In the genomic region with DNA sequence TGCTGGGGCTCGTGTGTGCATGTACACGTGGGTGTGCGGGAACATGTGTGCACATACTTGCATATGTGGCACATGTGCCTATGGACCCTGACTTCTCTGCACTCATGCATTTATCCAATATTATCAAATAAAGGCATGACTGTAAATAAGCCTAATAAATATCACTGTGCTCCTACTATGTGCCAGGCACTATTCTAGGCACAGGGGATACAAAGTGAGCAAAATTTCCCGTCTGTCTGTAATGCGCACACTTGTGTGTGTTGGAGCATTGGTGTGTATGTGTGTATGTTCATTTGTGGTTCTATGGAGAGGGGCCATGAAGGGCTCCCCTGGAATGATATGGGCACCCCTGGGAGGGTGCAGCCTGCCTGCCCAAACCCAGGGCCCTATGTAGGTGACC, we compare ENCODE assay signal across 1 cellular context.
TF ChIP-seq lines count a peak whose summit lies in the region.

No MANE protein-coding gene starts in this region.

TF ChIP-seq in HCT116, 20 proteins besides CTCF, POLR2A, EP300 and RAD21:
- no peak for TF ChIP-seq SIN3A (IDR thresholded peaks at IDR 0.05; ENCODE audit: low read depth)
- no peak for TF ChIP-seq EGR1 (IDR thresholded peaks at IDR 0.05; ENCODE audit: low read depth)
- TF ChIP-seq ZNF274 (IDR thresholded peaks at IDR 0.05; ENCODE audit: low read depth, low read length), result no peak
- TF ChIP-seq TCF7L2 (IDR thresholded peaks at IDR 0.05; ENCODE audit: borderline replicate concordance, extremely low read depth, insufficient read depth, insufficient read length), result no peak
